Comparison of ENCODE assay signal across 8 cellular contexts in genomic region chr3:132038198-132038825, GRCh38. TPM values are rescaled to one million over a fixed set of nuclear protein-coding genes. Genes with fewer than 3 reads are reported as not detected.
DNase-seq lines count a peak whose midpoint lies in the region; ATAC-seq, FAIRE-seq and TF ChIP-seq lines count a peak whose summit lies in the region.

No MANE protein-coding gene starts in this region.

- H2AFZ ChIP-seq in H1 (ENCODE audit: low read length): no peak overlapping the region

- no peak overlapping the region for H2BK20ac ChIP-seq in H1 (ENCODE audit: low read length)

- no peak for TF ChIP-seq EP300 in H1 (IDR thresholded peaks at IDR 0.05; ENCODE audit: borderline replicate concordance in 1 of 2, low read depth in 2 of 2, low read length in 2 of 2)

- FAIRE-seq in H1 (lab: Jason Lieb, UNC): peak; percentile 78

- no peak for TF ChIP-seq POLR2A in H1 (IDR thresholded peaks at IDR 0.05; ENCODE audit: control extremely low read depth in 1 of 2, low read depth in 2 of 2, low read length in 2 of 2)

- no peak overlapping the region for H4K91ac ChIP-seq in H1 (replicated peaks; ENCODE audit: insufficient read length, low read length)

- no peak overlapping the region for H2BK15ac ChIP-seq in H1 (ENCODE audit: low read length)

- no peaks in the 10 kb centered on the region; the same call in 1 of the 2 replicates for H3K79me1 ChIP-seq in H1 (ENCODE audit: low read depth, low read length)

- no peak overlapping the region for H2BK12ac ChIP-seq in H1 (ENCODE audit: low read depth, low read length)

- no peak overlapping the region for H2BK5ac ChIP-seq in H1 (ENCODE audit: low read depth, low read length)

- no peak overlapping the region for H3K9ac ChIP-seq in H1 (replicated peaks in 1 of 4; ENCODE audit: extremely low read depth in 1 of 4, low read depth in 3 of 4, low read length in 3 of 4)

- no peak overlapping the region for H4K5ac ChIP-seq in H1 (ENCODE audit: insufficient read length, low read depth, low read length)

- ATAC-seq in GM18861 (IDR thresholded peaks at IDR 0.05; ENCODE audit: unreplicated experiment): no peak

- H3K79me2 ChIP-seq in H1 (ENCODE audit: control insufficient read depth in 1 of 2, insufficient read depth in 2 of 2, low read length in 2 of 2): no peaks in the 10 kb centered on the region

- H3K27ac ChIP-seq in 22Rv1 (no peak overlapping the region), H1 (ENCODE audit: low read depth, low read length) (no peak overlapping the region)

- no peak overlapping the region for H4K8ac ChIP-seq in H1 (ENCODE audit: extremely low read depth, insufficient read depth, low read length)

- DNase-seq in GM13976 (ENCODE audit: low spot score): peak; percentile 27
- peak; percentile 20 to 44 for DNase-seq in NCI-H526 (lab: John Stamatoyannopoulos, UW)
- DNase-seq in H1 (ENCODE audit: low read depth in 1 of 2, low spot score in 2 of 2): no peak
- DNase-seq in superior temporal gyrus (ENCODE audit: extremely low spot score): peak; percentile 60
- no peak for DNase-seq in posterior vena cava (ENCODE audit: low spot score)
- DNase-seq in stimulated activated CD4-positive, alpha-beta T cell treated with anti-CD3 and anti-CD28 coated beads, Interleukin-15, amount 100 ng/mL, for 24 hours: no peak

- peaks cover 15% of the 10 kb centered on the region for H3K23me2 ChIP-seq in H1 (ENCODE audit: low read depth, low read length)

- TF ChIP-seq CTCF in 22Rv1 (IDR thresholded peaks at IDR 0.05): peak; percentile 83
- TF ChIP-seq CTCF in GM13976 (IDR thresholded peaks at IDR 0.05; ENCODE audit: borderline replicate concordance, control extremely low read depth, extremely low read depth, insufficient read depth, missing control alignments): peak; percentile 38
- peak in 2 of 3 experiments; percentile 64 to 66; a peak in 3 of 4 replicates for TF ChIP-seq CTCF in H1 (IDR thresholded peaks at IDR 0.05; ENCODE audit: control extremely low read depth in 1 of 3, insufficient read depth in 1 of 3, low read depth in 1 of 3, low read length in 3 of 3)

- peak; percentile 69 to 73 for TF ChIP-seq RAD21 in H1 (IDR thresholded peaks at IDR 0.05 in 1 of 2, conservative IDR thresholded peaks at IDR 0.05 in 1 of 2; ENCODE audit: low read depth in 2 of 2, low read length in 2 of 2)

- H3K4ac ChIP-seq in H1 (replicated peaks; ENCODE audit: insufficient read length, low read depth, low read length): no peak overlapping the region

- POLR2A ChIA-PET in H1 (lab: Charles Lee; ENCODE audit: partially characterized antibody): no interaction called here

- CTCF ChIA-PET in H1 (lab: Charles Lee; ENCODE audit: partially characterized antibody): interaction anchor here (0.6 to 5.7 kb wide), 63 partner anchors 9 to 728 kb away, joined by 3 to 110 read pairs (median 4); no protein-coding TSS in a partner anchor

- H2AK5ac ChIP-seq in H1 (ENCODE audit: low read depth, low read length): no peak overlapping the region

- no peak overlapping the region for H3K23ac ChIP-seq in H1 (ENCODE audit: insufficient read length)

- no peak overlapping the region for H3K4me2 ChIP-seq in H1 (ENCODE audit: insufficient read depth in 1 of 2, low read depth in 2 of 2, low read length in 2 of 2)

- H3K4me1 ChIP-seq in H1 (replicated peaks in 1 of 4; ENCODE audit: control insufficient read depth in 3 of 4, insufficient read depth in 4 of 4, low read length in 3 of 4): no peaks in the 10 kb centered on the region; a peak in 2 of 7 replicates

- intact Hi-C loops in posterior vena cava (cut with DNase I): no loop called here

- peaks cover 0 to 13% (median 7%) of the 10 kb centered on the region in 4 experiments; a peak in 6 of 7 replicates for H3K27me3 ChIP-seq in H1 (replicated peaks in 1 of 4; ENCODE audit: control insufficient read depth in 3 of 4, extremely low read depth in 1 of 4, insufficient read depth in 3 of 4, low read length in 3 of 4)

- H3K18ac ChIP-seq in H1 (ENCODE audit: extremely low read depth, low read length): no peak overlapping the region

- H3K4me3 ChIP-seq in H1 (ENCODE audit: extremely low read depth in 1 of 4, insufficient read depth in 2 of 4, low read depth in 3 of 4, low read length in 4 of 4): no peak overlapping the region

- H4K20me1 ChIP-seq in H1 (replicated peaks in 1 of 2; ENCODE audit: control insufficient read depth in 1 of 2, insufficient read depth in 2 of 2, low read length in 2 of 2): no peaks in the 10 kb centered on the region

- 0% methylated on average over 1 of the region's 1 CpG; no CpG with 5 or more reads in 1 of the 2 experiments for WGBS in H1 (ENCODE audit: extremely low coverage in 1 of 2, insufficient coverage in 1 of 2, insufficient read length in 1 of 2, insufficient replicate concordance in 2 of 2, low coverage in 1 of 2, low lambda C conversion rate in 2 of 2, missing lambda C conversion rate in 1 of 2), 2 experiments

- H3K9me3 ChIP-seq in H1 (ENCODE audit: insufficient read depth in 2 of 2, low read depth in 1 of 2, low read length in 1 of 2): no peaks in the 10 kb centered on the region

- H3K36me3 ChIP-seq in H1 (ENCODE audit: control insufficient read depth in 2 of 4, insufficient read depth in 4 of 4, low read length in 3 of 4): no peaks in the 10 kb centered on the region

- in situ Hi-C loops in GM13976 (cut with MboI; ENCODE audit: low sequenced_read_pairs, unreplicated experiment): loop anchor here (10.0 kb wide), 1 partner anchor 494 kb away; no protein-coding TSS in a partner anchor

- no peak overlapping the region for H3K14ac ChIP-seq in H1 (ENCODE audit: insufficient read length)

- H2BK120ac ChIP-seq in H1 (replicated peaks; ENCODE audit: low read depth, low read length): no peak overlapping the region

- H3K56ac ChIP-seq in H1 (replicated peaks; ENCODE audit: insufficient read length, low read depth, low read length): no peak overlapping the region

TF ChIP-seq in H1, 55 proteins besides CTCF, POLR2A, EP300 and RAD21:
- TF ChIP-seq CEBPB (IDR thresholded peaks at IDR 0.05; ENCODE audit: low read depth, low read length): peak; percentile 93
- no peak for TF ChIP-seq NRF1 (IDR thresholded peaks at IDR 0.05; ENCODE audit: low read depth, low read length)
- TF ChIP-seq GTF2F1 (IDR thresholded peaks at IDR 0.05; ENCODE audit: borderline replicate concordance, low read depth, low read length): no peak

RNA-seq across cellular contexts. Expression of gene CPNE4, which starts 3.5 kb away (rescaled TPM):
- 1.9 and 3.8 TPM in 2 replicates for total RNA-seq in H1 (2021; fragmentation: NEBNext Ultra II Directional; extraction: Animal tissue kit (Norgen Biotek cat#: 25700))
- 0.82 TPM in 2 replicates for polyA plus RNA-seq in H1 (2011; rRNA removed)
- 1.2 TPM for polyA plus RNA-seq in H1 (2011; cell fraction: cytosol; rRNA removed)
- 1.9 TPM for polyA plus RNA-seq in H1 (2011; cell fraction: nucleus; rRNA removed)
- polyA plus RNA-seq in H1 (2012, experiment 1 of 2): 2.8 to 4.3 TPM (median 3.3 TPM) in 4 replicates
- polyA plus RNA-seq in H1 (2012, experiment 2 of 2): 1.4 TPM
- polyA plus RNA-seq in H1 (2013, experiment 1 of 2): 1.3 TPM
- polyA plus RNA-seq in H1 (2013, experiment 2 of 2): 0.85 TPM
- polyA minus RNA-seq in H1 (2011; rRNA and poly(A)+ RNA removed): 4.4 and 7.1 TPM in 2 replicates
- polyA minus RNA-seq in H1 (2011; cell fraction: cytosol; rRNA and poly(A)+ RNA removed): 0.88 TPM
- polyA minus RNA-seq in H1 (2011; cell fraction: nucleus; rRNA and poly(A)+ RNA removed): 6.2 TPM
- not detected for total RNA-seq in posterior vena cava

Comparison
In these comparisons a context has a peak if more than half of its experiments do, and no peak if none do; other contexts are left out.
1. DNase-seq: peak in GM13976 (single experiment), NCI-H526 (2 of 2) and superior temporal gyrus (single experiment); none in H1 (0 of 2), posterior vena cava (single experiment) and stimulated activated CD4-positive, alpha-beta T cell treated with anti-CD3 and anti-CD28 coated beads, Interleukin-15, amount 100 ng/mL, for 24 hours (single experiment).
2. Peak in every context shown above with its lines, with median percentiles within 50 percentile points of each other: CTCF ChIP-seq.